1 cellular context compared by ENCODE assay signal in genomic region chr6:108557494-108558371, GRCh38.
TF ChIP-seq lines count a peak whose summit lies in the region.

No MANE protein-coding gene starts in this region.

TF ChIP-seq in HepG2, 621 proteins besides CTCF, POLR2A, EP300 and RAD21 (continued from another document):
- TF ChIP-seq HOXA5 (CRISPR knock-in tag; IDR thresholded peaks at IDR 0.05) (0 out of 2 replicates have a peak, but pooled peaks have one; percentile 2), SPEN (CRISPR knock-in tag; IDR thresholded peaks at IDR 0.05; ENCODE audit: low read depth) (0 out of 2 replicates have a peak, but pooled peaks have one; percentile 20), HMGXB4 (CRISPR knock-in tag; IDR thresholded peaks at IDR 0.05; ENCODE audit: borderline replicate concordance in 1 of 2, low read depth in 1 of 2) (peak in 1 of 2 experiments; percentile 8; a peak in 1 of 4 replicates), RBM39 (IDR thresholded peaks at IDR 0.05; ENCODE audit: low read depth, low read length, poor library complexity, severe bottlenecking) (peak; percentile 45), ZNF318 (CRISPR knock-in tag; IDR thresholded peaks at IDR 0.05) (0 out of 2 replicates have a peak, but pooled peaks have one; percentile 23), SOX13 (IDR thresholded peaks at IDR 0.05) (no peak), SOX13 (CRISPR knock-in tag; conservative IDR thresholded peaks at IDR 0.05 in 1 of 2, IDR thresholded peaks at IDR 0.05 in 1 of 2) (no peak), REPIN1 (CRISPR knock-in tag; IDR thresholded peaks at IDR 0.05; ENCODE audit: borderline replicate concordance, low read depth) (peak; percentile 30; the same call in 1 of the 2 replicates)
- TF ChIP-seq, protein P1, sequence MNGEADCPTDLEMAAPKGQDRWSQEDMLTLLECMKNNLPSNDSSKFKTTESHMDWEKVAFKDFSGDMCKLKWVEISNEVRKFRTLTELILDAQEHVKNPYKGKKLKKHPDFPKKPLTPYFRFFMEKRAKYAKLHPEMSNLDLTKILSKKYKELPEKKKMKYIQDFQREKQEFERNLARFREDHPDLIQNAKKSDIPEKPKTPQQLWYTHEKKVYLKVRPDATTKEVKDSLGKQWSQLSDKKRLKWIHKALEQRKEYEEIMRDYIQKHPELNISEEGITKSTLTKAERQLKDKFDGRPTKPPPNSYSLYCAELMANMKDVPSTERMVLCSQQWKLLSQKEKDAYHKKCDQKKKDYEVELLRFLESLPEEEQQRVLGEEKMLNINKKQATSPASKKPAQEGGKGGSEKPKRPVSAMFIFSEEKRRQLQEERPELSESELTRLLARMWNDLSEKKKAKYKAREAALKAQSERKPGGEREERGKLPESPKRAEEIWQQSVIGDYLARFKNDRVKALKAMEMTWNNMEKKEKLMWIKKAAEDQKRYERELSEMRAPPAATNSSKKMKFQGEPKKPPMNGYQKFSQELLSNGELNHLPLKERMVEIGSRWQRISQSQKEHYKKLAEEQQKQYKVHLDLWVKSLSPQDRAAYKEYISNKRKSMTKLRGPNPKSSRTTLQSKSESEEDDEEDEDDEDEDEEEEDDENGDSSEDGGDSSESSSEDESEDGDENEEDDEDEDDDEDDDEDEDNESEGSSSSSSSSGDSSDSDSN (CRISPR knock-in tag; IDR thresholded peaks at IDR 0.05): peak; percentile 15
- TF ChIP-seq, protein P2, sequence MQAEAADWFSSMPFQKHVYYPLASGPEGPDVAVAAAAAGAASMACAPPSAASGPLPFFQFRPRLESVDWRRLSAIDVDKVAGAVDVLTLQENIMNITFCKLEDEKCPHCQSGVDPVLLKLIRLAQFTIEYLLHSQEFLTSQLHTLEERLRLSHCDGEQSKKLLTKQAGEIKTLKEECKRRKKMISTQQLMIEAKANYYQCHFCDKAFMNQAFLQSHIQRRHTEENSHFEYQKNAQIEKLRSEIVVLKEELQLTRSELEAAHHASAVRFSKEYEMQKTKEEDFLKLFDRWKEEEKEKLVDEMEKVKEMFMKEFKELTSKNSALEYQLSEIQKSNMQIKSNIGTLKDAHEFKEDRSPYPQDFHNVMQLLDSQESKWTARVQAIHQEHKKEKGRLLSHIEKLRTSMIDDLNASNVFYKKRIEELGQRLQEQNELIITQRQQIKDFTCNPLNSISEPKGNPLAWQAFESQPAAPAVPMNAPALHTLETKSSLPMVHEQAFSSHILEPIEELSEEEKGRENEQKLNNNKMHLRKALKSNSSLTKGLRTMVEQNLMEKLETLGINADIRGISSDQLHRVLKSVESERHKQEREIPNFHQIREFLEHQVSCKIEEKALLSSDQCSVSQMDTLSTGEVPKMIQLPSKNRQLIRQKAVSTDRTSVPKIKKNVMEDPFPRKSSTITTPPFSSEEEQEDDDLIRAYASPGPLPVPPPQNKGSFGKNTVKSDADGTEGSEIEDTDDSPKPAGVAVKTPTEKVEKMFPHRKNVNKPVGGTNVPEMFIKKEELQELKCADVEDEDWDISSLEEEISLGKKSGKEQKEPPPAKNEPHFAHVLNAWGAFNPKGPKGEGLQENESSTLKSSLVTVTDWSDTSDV (CRISPR knock-in tag; IDR thresholded peaks at IDR 0.05): peak; percentile 26
TF ChIP-seq in HepG2: peak in this region for 78.
